In genomic region chr22:40932396-40932795, GRCh38 we compare ENCODE assay signal across 11 cellular contexts. TPM values are rescaled to one million over a fixed set of nuclear protein-coding genes. Genes with fewer than 3 reads are reported as not detected.
DNase-seq lines count a peak whose midpoint lies in the region; ATAC-seq, FAIRE-seq and TF ChIP-seq lines count a peak whose summit lies in the region.
"Had no signal": no experiment of that assay in that cellular context is flagged by ENCODE, and none has a peak within 500 bp of the region (broad histone marks: within the 10 kb centered on the region; RNA-seq: fewer than 3 reads in every experiment).

No MANE protein-coding gene starts in this region.

- TF ChIP-seq EP300 in A549 (IDR thresholded peaks at IDR 0.05) = no peak
- TF ChIP-seq EP300 in H1 (IDR thresholded peaks at IDR 0.05; ENCODE audit: borderline replicate concordance in 1 of 2, low read depth in 2 of 2, low read length in 2 of 2) = no peak

- H3K18ac ChIP-seq in H1 (ENCODE audit: extremely low read depth, low read length) = no peak overlapping the region

- no peak overlapping the region for H3K4ac ChIP-seq in H1 (replicated peaks; ENCODE audit: insufficient read length, low read depth, low read length)

- no peak overlapping the region for H3K9ac ChIP-seq in H1 (replicated peaks in 1 of 4; ENCODE audit: extremely low read depth in 1 of 4, low read depth in 3 of 4, low read length in 3 of 4)
- H3K9ac ChIP-seq: BLaER1 treated with 17β-estradiol and CSF1 and Interleukin-3, amounts not matched to agents 10 nM and 100 nM had no signal

- no peak overlapping the region for H2BK5ac ChIP-seq in H1 (ENCODE audit: low read depth, low read length)

- H3K4me2 ChIP-seq in A549 (no peak overlapping the region), H1 (ENCODE audit: insufficient read depth in 1 of 2, low read depth in 2 of 2, low read length in 2 of 2) (no peak overlapping the region)
- H3K4me2 ChIP-seq: BLaER1 treated with 17β-estradiol and CSF1 and Interleukin-3, amounts not matched to agents 10 nM and 100 nM had no signal

- H3K36me3 Mint-ChIP-seq in T-helper 17 cell (ENCODE audit: low read depth) = no peaks in the 10 kb centered on the region
- H3K36me3 Mint-ChIP-seq in WTC11 = 0 out of 2 replicates have a peak, but pooled peaks cover 9% of the 10 kb centered on the region

- H2BK15ac ChIP-seq in H1 (ENCODE audit: low read length) = no peak overlapping the region

- no peak for ATAC-seq in A549
- no peak for ATAC-seq in T-helper 17 cell
- no peak for ATAC-seq in WTC11
- ATAC-seq in HG02642 (IDR thresholded peaks at IDR 0.05; ENCODE audit: poor library complexity, unreplicated experiment) = no peak

- CTCF ChIA-PET in A549 (lab: Yijun Ruan, JAX) (interaction anchor here (2.0 kb wide), 1 partner anchor 9 kb away, joined by 12 read pairs; no protein-coding TSS in a partner anchor), H1 (lab: Charles Lee; ENCODE audit: partially characterized antibody) (interaction anchor here (2.3 kb wide), 1 partner anchor 10 kb away, joined by 17 read pairs; no protein-coding TSS in a partner anchor), WTC11 (lab: Charles Lee) (no interaction called here)

- POLR2A ChIA-PET in A549 (lab: Yijun Ruan, JAX) (no interaction called here), H1 (lab: Charles Lee; ENCODE audit: partially characterized antibody) (interaction anchor here (0.6 kb wide), 1 partner anchor 9 kb away, joined by 4 read pairs; no protein-coding TSS in a partner anchor), WTC11 (lab: Charles Lee) (no interaction called here)

- no peak overlapping the region for H4K91ac ChIP-seq in H1 (replicated peaks; ENCODE audit: insufficient read length, low read length)

- no peak overlapping the region for H3K14ac ChIP-seq in H1 (ENCODE audit: insufficient read length)

- TF ChIP-seq CTCF in A549 (IDR thresholded peaks at IDR 0.05) = no peak
- TF ChIP-seq CTCF in H1 (IDR thresholded peaks at IDR 0.05; ENCODE audit: control extremely low read depth in 1 of 3, insufficient read depth in 1 of 3, low read depth in 1 of 3, low read length in 3 of 3) = no peak
- TF ChIP-seq CTCF in WTC11 (IDR thresholded peaks at IDR 0.05) = no peak

- DNase-seq in A549 (ENCODE audit: low read depth in 1 of 2, low spot score in 1 of 2) (no peak), AML-193 (lab: John Stamatoyannopoulos, UW) (peak; percentile 23 to 39), T-helper 17 cell (no peak), H1 (ENCODE audit: low read depth in 1 of 2, low spot score in 2 of 2) (no peak), WTC11 (ENCODE audit: low spot score) (no peak), SKM-1 (lab: John Stamatoyannopoulos, UW; ENCODE audit: unreplicated experiment) (no peak)
- DNase-seq: CD4-positive, CD25-positive, alpha-beta regulatory T cell; KBM-7 had no signal

- H3K27ac ChIP-seq in A549 = no peak overlapping the region
- no peak overlapping the region for H3K27ac ChIP-seq in H1 (ENCODE audit: low read depth, low read length)
- H3K27ac ChIP-seq: BLaER1 treated with 17β-estradiol and CSF1 and Interleukin-3, amounts not matched to agents 10 nM and 100 nM had no signal

- H3K27me3 ChIP-seq in H1 (replicated peaks in 1 of 4; ENCODE audit: control insufficient read depth in 3 of 4, extremely low read depth in 1 of 4, insufficient read depth in 3 of 4, low read length in 3 of 4) = no peaks in the 10 kb centered on the region
- H3K27me3 ChIP-seq: BLaER1 treated with 17β-estradiol and CSF1 and Interleukin-3, amounts not matched to agents 10 nM and 100 nM had no signal

- H3K56ac ChIP-seq in H1 (replicated peaks; ENCODE audit: insufficient read length, low read depth, low read length) = no peak overlapping the region

- H3K79me1 ChIP-seq in H1 (ENCODE audit: low read depth, low read length) = no peaks in the 10 kb centered on the region

- TF ChIP-seq POLR2A in A549 (IDR thresholded peaks at IDR 0.05; ENCODE audit: low read length) = no peak
- no peak for TF ChIP-seq POLR2A in H1 (IDR thresholded peaks at IDR 0.05; ENCODE audit: control extremely low read depth in 1 of 2, low read depth in 2 of 2, low read length in 2 of 2)

- H2AK5ac ChIP-seq in H1 (ENCODE audit: low read depth, low read length) = no peak overlapping the region

- H3K27me3 Mint-ChIP-seq in T-helper 17 cell (no peaks in the 10 kb centered on the region), WTC11 (ENCODE audit: low read depth) (no peaks in the 10 kb centered on the region)
- H3K27me3 Mint-ChIP-seq: CD4-positive, CD25-positive, alpha-beta regulatory T cell had no signal

- H3K9me3 Mint-ChIP-seq in WTC11 = no peaks in the 10 kb centered on the region
- H3K9me3 Mint-ChIP-seq: CD4-positive, CD25-positive, alpha-beta regulatory T cell had no signal

- no peak overlapping the region for H4K5ac ChIP-seq in H1 (ENCODE audit: insufficient read length, low read depth, low read length)

- no peaks in the 10 kb centered on the region for H3K79me2 ChIP-seq in H1 (ENCODE audit: control insufficient read depth in 1 of 2, insufficient read depth in 2 of 2, low read length in 2 of 2)

- H4K20me1 ChIP-seq in H1 (replicated peaks in 1 of 2; ENCODE audit: control insufficient read depth in 1 of 2, insufficient read depth in 2 of 2, low read length in 2 of 2) = no peaks in the 10 kb centered on the region
- H4K20me1 ChIP-seq: BLaER1 treated with 17β-estradiol and CSF1 and Interleukin-3, amounts not matched to agents 10 nM and 100 nM had no signal

- no peak overlapping the region for H2BK120ac ChIP-seq in H1 (replicated peaks; ENCODE audit: low read depth, low read length)

- H3K27ac Mint-ChIP-seq in T-helper 17 cell = peak overlapping the region; percentile 4
- H3K27ac Mint-ChIP-seq in WTC11 = no peak overlapping the region
- H3K27ac Mint-ChIP-seq: CD4-positive, CD25-positive, alpha-beta regulatory T cell had no signal

- no peak overlapping the region for H3K4me3 ChIP-seq in A549
- no peak overlapping the region for H3K4me3 ChIP-seq in H1 (ENCODE audit: extremely low read depth in 1 of 4, insufficient read depth in 2 of 4, low read depth in 3 of 4, low read length in 4 of 4)
- H3K4me3 ChIP-seq: BLaER1 treated with 17β-estradiol and CSF1 and Interleukin-3, amounts not matched to agents 10 nM and 100 nM had no signal

- H2AFZ ChIP-seq in H1 (ENCODE audit: low read length) = no peak overlapping the region

- no peak overlapping the region for H2BK20ac ChIP-seq in H1 (ENCODE audit: low read length)

- H4K8ac ChIP-seq in H1 (ENCODE audit: extremely low read depth, insufficient read depth, low read length) = no peak overlapping the region

- H3K23ac ChIP-seq in H1 (ENCODE audit: insufficient read length) = no peak overlapping the region

- peaks cover 0 to 6% (median 3%) of the 10 kb centered on the region in 4 experiments; a peak in 2 of 8 replicates for H3K36me3 ChIP-seq in H1 (ENCODE audit: control insufficient read depth in 2 of 4, insufficient read depth in 4 of 4, low read length in 3 of 4)

- FAIRE-seq in A549 (lab: Jason Lieb, UNC) = no peak
- no peak for FAIRE-seq in H1 (lab: Jason Lieb, UNC)
- FAIRE-seq: H54 had no signal

- no peaks in the 10 kb centered on the region for H3K23me2 ChIP-seq in H1 (ENCODE audit: low read depth, low read length)

- H2BK12ac ChIP-seq in H1 (ENCODE audit: low read depth, low read length) = no peak overlapping the region

- H3K4me3 Mint-ChIP-seq in T-helper 17 cell (no peak overlapping the region), WTC11 (no peak overlapping the region)
- H3K4me3 Mint-ChIP-seq: CD4-positive, CD25-positive, alpha-beta regulatory T cell had no signal

- H3K9me3 ChIP-seq in A549 (no peaks in the 10 kb centered on the region), T-helper 17 cell (ENCODE audit: control insufficient read depth, low read length, poor library complexity, severe bottlenecking) (no peaks in the 10 kb centered on the region), H1 (ENCODE audit: insufficient read depth in 2 of 2, low read depth in 1 of 2, low read length in 1 of 2) (no peaks in the 10 kb centered on the region)
- H3K9me3 ChIP-seq: BLaER1 treated with 17β-estradiol and CSF1 and Interleukin-3, amounts not matched to agents 10 nM and 100 nM had no signal

- TF ChIP-seq RAD21 in A549 (conservative IDR thresholded peaks at IDR 0.05 in 1 of 2, IDR thresholded peaks at IDR 0.05 in 1 of 2) (no peak), H1 (IDR thresholded peaks at IDR 0.05 in 1 of 2, conservative IDR thresholded peaks at IDR 0.05 in 1 of 2; ENCODE audit: low read depth in 2 of 2, low read length in 2 of 2) (no peak)

- H3K4me1 Mint-ChIP-seq in T-helper 17 cell = no peaks in the 10 kb centered on the region
- no peaks in the 10 kb centered on the region for H3K4me1 Mint-ChIP-seq in WTC11
- H3K4me1 Mint-ChIP-seq: CD4-positive, CD25-positive, alpha-beta regulatory T cell had no signal

- 87% methylated on average over 2 of the region's 2 CpGs for WGBS in A549 (ENCODE audit: missing lambda C conversion rate)
- 85% methylated on average over 2 of the region's 2 CpGs; no CpG with 5 or more reads in 1 of the 2 experiments for WGBS in H1 (ENCODE audit: extremely low coverage in 1 of 2, insufficient coverage in 1 of 2, insufficient read length in 1 of 2, insufficient replicate concordance in 2 of 2, low coverage in 1 of 2, low lambda C conversion rate in 2 of 2, missing lambda C conversion rate in 1 of 2), 2 experiments

- H3K4me1 ChIP-seq in A549 = no peaks in the 10 kb centered on the region
- H3K4me1 ChIP-seq in H1 (replicated peaks in 1 of 4; ENCODE audit: control insufficient read depth in 3 of 4, insufficient read depth in 4 of 4, low read length in 3 of 4) = no peaks in the 10 kb centered on the region
- H3K4me1 ChIP-seq: BLaER1 treated with 17β-estradiol and CSF1 and Interleukin-3, amounts not matched to agents 10 nM and 100 nM had no signal

TF ChIP-seq in H1, 55 proteins besides CTCF, POLR2A, EP300 and RAD21 (continues in another document):
- TF ChIP-seq BRCA1 (IDR thresholded peaks at IDR 0.05; ENCODE audit: low read depth, low read length) = no peak

RNA-seq across cellular contexts. Expression of gene RBX1, which starts 18.8 kb away (rescaled TPM):
- polyA plus RNA-seq in A549 (2011; rRNA removed) (70.7 and 82.3 TPM in 2 replicates), A549 (2017; fragmentation: RNase III; extraction: RNeasy Plus Mini Kit Qiagen cat#74134 plus additional on column Dnase treatment) (61.3 to 63.1 TPM (median 61.7 TPM) in 3 replicates), H1 (2011; rRNA removed) (79.3 and 119 TPM in 2 replicates)
- polyA plus RNA-seq in A549 (2012; cell fraction: cytosol; rRNA removed) = 97.6 and 108 TPM in 2 replicates
- 42.3 and 43.9 TPM in 2 replicates for polyA plus RNA-seq in A549 (2012; cell fraction: nucleus; rRNA removed)
- polyA minus RNA-seq in A549 (2011; rRNA and poly(A)+ RNA removed) = 9.4 and 9.7 TPM in 2 replicates
- total RNA-seq in T-helper 17 cell (10 to 100 TPM; 31.3 to 41.9 TPM), WTC11 (2021) (68.2 to 70.8 TPM (median 70.3 TPM) in 3 replicates)
- 74.4 and 76.5 TPM in 2 replicates for total RNA-seq in H1 (2021; fragmentation: NEBNext Ultra II Directional; extraction: Animal tissue kit (Norgen Biotek cat#: 25700))
- 108 TPM for polyA plus RNA-seq in H1 (2011; cell fraction: cytosol; rRNA removed)
- polyA plus RNA-seq in H1 (2011; cell fraction: nucleus; rRNA removed) = 51.4 TPM
- polyA plus RNA-seq in H1 (2012, experiment 1 of 2) = 105 to 148 TPM (median 110 TPM) in 4 replicates
- polyA plus RNA-seq in H1 (2012, experiment 2 of 2) = 86.2 TPM
- 76.0 TPM for polyA plus RNA-seq in H1 (2013, experiment 1 of 2)
- polyA plus RNA-seq in H1 (2013, experiment 2 of 2) = 74.6 TPM
- 24.2 and 24.5 TPM in 2 replicates for polyA minus RNA-seq in H1 (2011; rRNA and poly(A)+ RNA removed)
- polyA minus RNA-seq in H1 (2011; cell fraction: cytosol; rRNA and poly(A)+ RNA removed) = 10.9 TPM
- polyA minus RNA-seq in H1 (2011; cell fraction: nucleus; rRNA and poly(A)+ RNA removed) = 15.5 TPM

Comparison
In these comparisons a context has a peak if more than half of its experiments do, and no peak if none do; other contexts are left out.
1. DNase-seq: peak in AML-193 (2 of 2); none in A549 (0 of 2), T-helper 17 cell (0 of 3), H1 (0 of 2), WTC11 (single experiment) and SKM-1 (single experiment).